1 cellular context compared by ENCODE assay signal in the genomic region with DNA sequence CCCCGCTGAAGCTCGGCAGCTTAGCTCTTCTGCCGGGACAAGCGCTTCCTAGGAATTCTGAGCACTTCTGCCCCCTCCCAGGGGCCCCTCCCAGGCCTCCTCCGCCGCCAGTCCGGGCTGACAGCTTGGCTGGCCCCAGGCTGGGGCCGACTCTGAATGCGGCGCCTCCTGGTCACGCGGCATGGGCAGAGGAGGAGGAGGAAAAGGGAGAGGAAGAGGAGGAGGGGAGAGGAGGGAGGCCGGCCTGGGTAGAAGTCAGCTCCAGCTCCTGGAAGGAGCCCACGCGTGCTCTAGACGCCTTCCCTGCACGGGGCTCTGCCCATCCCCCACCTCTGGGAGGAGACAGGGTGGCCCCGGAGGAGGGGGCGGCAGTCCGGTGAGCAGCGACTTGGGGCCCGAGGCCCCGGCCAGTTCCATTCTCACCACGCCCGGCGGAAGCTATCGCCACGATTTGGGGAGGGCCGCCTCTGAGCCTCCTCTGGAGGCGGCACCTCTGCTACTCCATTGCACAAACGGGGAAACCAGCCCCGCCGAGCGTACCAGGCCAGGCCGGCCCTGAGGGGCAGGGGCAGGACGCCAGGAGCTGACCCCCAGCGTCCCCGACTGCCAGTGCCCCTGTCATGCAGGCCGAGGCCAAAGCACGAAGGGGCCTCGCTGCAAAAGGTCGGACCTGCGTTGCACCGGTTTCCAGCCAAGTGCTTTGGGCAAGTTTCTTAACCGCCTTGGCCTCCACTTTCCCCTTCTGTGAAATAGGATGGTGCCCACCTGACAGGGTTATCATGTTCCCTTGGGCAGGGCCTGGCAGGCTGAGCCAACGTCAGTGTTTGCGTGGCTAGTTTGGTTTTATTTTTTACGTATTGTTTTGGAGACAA.
TF ChIP-seq lines count a peak whose summit lies in the region.

No MANE protein-coding gene starts in this region.

TF ChIP-seq in HepG2, 621 proteins besides CTCF, POLR2A, EP300 and RAD21 (continued from another document):
- TF ChIP-seq JUND (CRISPR knock-in tag; IDR thresholded peaks at IDR 0.05) = no peak
- TF ChIP-seq SP4 (CRISPR knock-in tag; IDR thresholded peaks at IDR 0.05) = no peak
- 0 out of 2 replicates have a peak, but pooled peaks have one; percentile 8 for TF ChIP-seq ZNF543 (CRISPR knock-in tag; IDR thresholded peaks at IDR 0.05)
- TF ChIP-seq KDM2A (CRISPR knock-in tag; IDR thresholded peaks at IDR 0.05; ENCODE audit: borderline replicate concordance, low read depth) = no peak
- no peak for TF ChIP-seq ZNF788 (CRISPR knock-in tag; IDR thresholded peaks at IDR 0.05; ENCODE audit: borderline replicate concordance)
- no peak for TF ChIP-seq DNMT1 (CRISPR knock-in tag; IDR thresholded peaks at IDR 0.05)
- TF ChIP-seq TOE1 (CRISPR knock-in tag; IDR thresholded peaks at IDR 0.05) = no peak
- no peak for TF ChIP-seq SP2 (CRISPR knock-in tag; IDR thresholded peaks at IDR 0.05)
- TF ChIP-seq, protein P1, sequence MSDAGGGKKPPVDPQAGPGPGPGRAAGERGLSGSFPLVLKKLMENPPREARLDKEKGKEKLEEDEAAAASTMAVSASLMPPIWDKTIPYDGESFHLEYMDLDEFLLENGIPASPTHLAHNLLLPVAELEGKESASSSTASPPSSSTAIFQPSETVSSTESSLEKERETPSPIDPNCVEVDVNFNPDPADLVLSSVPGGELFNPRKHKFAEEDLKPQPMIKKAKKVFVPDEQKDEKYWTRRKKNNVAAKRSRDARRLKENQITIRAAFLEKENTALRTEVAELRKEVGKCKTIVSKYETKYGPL (CRISPR knock-in tag; IDR thresholded peaks at IDR 0.05) = no peak
- no peak for TF ChIP-seq ZNF672 (CRISPR knock-in tag; IDR thresholded peaks at IDR 0.05)
- no peak for TF ChIP-seq CBFB (CRISPR knock-in tag; IDR thresholded peaks at IDR 0.05)
- no peak for TF ChIP-seq LCORL (IDR thresholded peaks at IDR 0.05)
- TF ChIP-seq LCORL (CRISPR knock-in tag; IDR thresholded peaks at IDR 0.05) = peak; percentile 25; the same call in 1 of the 2 replicates
- TF ChIP-seq SP1 (IDR thresholded peaks at IDR 0.05) = no peak
- TF ChIP-seq SP1 (CRISPR knock-in tag; IDR thresholded peaks at IDR 0.05) = no peak
- no peak for TF ChIP-seq BORCS8-MEF2B (CRISPR knock-in tag; IDR thresholded peaks at IDR 0.05)
- no peak for TF ChIP-seq RBM39 (IDR thresholded peaks at IDR 0.05; ENCODE audit: low read depth, low read length, poor library complexity, severe bottlenecking)
- TF ChIP-seq ZNF607 (CRISPR knock-in tag; IDR thresholded peaks at IDR 0.05; ENCODE audit: borderline replicate concordance) = no peak
- TF ChIP-seq HES4 (CRISPR knock-in tag; IDR thresholded peaks at IDR 0.05; ENCODE audit: borderline replicate concordance) = no peak
- TF ChIP-seq, protein P2, sequence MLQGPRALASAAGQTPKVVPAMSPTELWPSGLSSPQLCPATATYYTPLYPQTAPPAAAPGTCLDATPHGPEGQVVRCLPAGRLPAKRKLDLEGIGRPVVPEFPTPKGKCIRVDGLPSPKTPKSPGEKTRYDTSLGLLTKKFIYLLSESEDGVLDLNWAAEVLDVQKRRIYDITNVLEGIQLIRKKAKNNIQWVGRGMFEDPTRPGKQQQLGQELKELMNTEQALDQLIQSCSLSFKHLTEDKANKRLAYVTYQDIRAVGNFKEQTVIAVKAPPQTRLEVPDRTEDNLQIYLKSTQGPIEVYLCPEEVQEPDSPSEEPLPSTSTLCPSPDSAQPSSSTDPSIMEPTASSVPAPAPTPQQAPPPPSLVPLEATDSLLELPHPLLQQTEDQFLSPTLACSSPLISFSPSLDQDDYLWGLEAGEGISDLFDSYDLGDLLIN (CRISPR knock-in tag; IDR thresholded peaks at IDR 0.05; ENCODE audit: borderline replicate concordance) = no peak
- TF ChIP-seq, protein P3, sequence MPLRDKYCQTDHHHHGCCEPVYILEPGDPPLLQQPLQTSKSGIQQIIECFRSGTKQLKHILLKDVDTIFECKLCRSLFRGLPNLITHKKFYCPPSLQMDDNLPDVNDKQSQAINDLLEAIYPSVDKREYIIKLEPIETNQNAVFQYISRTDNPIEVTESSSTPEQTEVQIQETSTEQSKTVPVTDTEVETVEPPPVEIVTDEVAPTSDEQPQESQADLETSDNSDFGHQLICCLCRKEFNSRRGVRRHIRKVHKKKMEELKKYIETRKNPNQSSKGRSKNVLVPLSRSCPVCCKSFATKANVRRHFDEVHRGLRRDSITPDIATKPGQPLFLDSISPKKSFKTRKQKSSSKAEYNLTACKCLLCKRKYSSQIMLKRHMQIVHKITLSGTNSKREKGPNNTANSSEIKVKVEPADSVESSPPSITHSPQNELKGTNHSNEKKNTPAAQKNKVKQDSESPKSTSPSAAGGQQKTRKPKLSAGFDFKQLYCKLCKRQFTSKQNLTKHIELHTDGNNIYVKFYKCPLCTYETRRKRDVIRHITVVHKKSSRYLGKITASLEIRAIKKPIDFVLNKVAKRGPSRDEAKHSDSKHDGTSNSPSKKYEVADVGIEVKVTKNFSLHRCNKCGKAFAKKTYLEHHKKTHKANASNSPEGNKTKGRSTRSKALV (CRISPR knock-in tag; IDR thresholded peaks at IDR 0.05) = no peak
- no peak for TF ChIP-seq ZNF7 (CRISPR knock-in tag; IDR thresholded peaks at IDR 0.05)
- TF ChIP-seq ZNF251 (CRISPR knock-in tag; IDR thresholded peaks at IDR 0.05) = no peak
- TF ChIP-seq, protein P4, sequence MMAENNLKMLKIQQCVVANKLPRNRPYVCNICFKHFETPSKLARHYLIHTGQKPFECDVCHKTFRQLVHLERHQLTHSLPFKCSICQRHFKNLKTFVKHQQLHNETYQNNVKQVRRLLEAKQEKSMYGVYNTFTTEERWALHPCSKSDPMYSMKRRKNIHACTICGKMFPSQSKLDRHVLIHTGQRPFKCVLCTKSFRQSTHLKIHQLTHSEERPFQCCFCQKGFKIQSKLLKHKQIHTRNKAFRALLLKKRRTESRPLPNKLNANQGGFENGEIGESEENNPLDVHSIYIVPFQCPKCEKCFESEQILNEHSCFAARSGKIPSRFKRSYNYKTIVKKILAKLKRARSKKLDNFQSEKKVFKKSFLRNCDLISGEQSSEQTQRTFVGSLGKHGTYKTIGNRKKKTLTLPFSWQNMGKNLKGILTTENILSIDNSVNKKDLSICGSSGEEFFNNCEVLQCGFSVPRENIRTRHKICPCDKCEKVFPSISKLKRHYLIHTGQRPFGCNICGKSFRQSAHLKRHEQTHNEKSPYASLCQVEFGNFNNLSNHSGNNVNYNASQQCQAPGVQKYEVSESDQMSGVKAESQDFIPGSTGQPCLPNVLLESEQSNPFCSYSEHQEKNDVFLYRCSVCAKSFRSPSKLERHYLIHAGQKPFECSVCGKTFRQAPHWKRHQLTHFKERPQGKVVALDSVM (CRISPR knock-in tag; IDR thresholded peaks at IDR 0.05) = no peak
- TF ChIP-seq, protein P5, sequence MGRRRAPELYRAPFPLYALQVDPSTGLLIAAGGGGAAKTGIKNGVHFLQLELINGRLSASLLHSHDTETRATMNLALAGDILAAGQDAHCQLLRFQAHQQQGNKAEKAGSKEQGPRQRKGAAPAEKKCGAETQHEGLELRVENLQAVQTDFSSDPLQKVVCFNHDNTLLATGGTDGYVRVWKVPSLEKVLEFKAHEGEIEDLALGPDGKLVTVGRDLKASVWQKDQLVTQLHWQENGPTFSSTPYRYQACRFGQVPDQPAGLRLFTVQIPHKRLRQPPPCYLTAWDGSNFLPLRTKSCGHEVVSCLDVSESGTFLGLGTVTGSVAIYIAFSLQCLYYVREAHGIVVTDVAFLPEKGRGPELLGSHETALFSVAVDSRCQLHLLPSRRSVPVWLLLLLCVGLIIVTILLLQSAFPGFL (CRISPR knock-in tag; IDR thresholded peaks at IDR 0.05) = no peak
- TF ChIP-seq ZNF549 (CRISPR knock-in tag; IDR thresholded peaks at IDR 0.05) = no peak
- TF ChIP-seq AKAP8 (CRISPR knock-in tag; IDR thresholded peaks at IDR 0.05) = no peak; the same call in 1 of the 2 replicates
- TF ChIP-seq ZNF335 (CRISPR knock-in tag; IDR thresholded peaks at IDR 0.05) = no peak
- TF ChIP-seq ZFX (CRISPR knock-in tag; IDR thresholded peaks at IDR 0.05; ENCODE audit: low read depth) = peak; percentile 25; the same call in 1 of the 2 replicates
- TF ChIP-seq DR1 (CRISPR knock-in tag; IDR thresholded peaks at IDR 0.05) = no peak
- TF ChIP-seq POGZ (CRISPR knock-in tag; IDR thresholded peaks at IDR 0.05) = no peak
- TF ChIP-seq DNMT3B (CRISPR knock-in tag; conservative IDR thresholded peaks at IDR 0.05) = no peak
- no peak for TF ChIP-seq ZNF773 (CRISPR knock-in tag; IDR thresholded peaks at IDR 0.05; ENCODE audit: borderline replicate concordance)
- TF ChIP-seq, protein P6, sequence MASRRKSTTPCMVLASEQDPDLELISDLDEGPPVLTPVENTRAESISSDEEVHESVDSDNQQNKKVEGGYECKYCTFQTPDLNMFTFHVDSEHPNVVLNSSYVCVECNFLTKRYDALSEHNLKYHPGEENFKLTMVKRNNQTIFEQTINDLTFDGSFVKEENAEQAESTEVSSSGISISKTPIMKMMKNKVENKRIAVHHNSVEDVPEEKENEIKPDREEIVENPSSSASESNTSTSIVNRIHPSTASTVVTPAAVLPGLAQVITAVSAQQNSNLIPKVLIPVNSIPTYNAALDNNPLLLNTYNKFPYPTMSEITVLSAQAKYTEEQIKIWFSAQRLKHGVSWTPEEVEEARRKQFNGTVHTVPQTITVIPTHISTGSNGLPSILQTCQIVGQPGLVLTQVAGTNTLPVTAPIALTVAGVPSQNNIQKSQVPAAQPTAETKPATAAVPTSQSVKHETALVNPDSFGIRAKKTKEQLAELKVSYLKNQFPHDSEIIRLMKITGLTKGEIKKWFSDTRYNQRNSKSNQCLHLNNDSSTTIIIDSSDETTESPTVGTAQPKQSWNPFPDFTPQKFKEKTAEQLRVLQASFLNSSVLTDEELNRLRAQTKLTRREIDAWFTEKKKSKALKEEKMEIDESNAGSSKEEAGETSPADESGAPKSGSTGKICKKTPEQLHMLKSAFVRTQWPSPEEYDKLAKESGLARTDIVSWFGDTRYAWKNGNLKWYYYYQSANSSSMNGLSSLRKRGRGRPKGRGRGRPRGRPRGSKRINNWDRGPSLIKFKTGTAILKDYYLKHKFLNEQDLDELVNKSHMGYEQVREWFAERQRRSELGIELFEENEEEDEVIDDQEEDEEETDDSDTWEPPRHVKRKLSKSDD (CRISPR knock-in tag; IDR thresholded peaks at IDR 0.05; ENCODE audit: low read depth) = no peak
- 0 out of 2 replicates have a peak, but pooled peaks have one; percentile 10 for TF ChIP-seq MAZ (IDR thresholded peaks at IDR 0.05; ENCODE audit: borderline replicate concordance, low read depth, low read length)
- no peak for TF ChIP-seq MAZ (CRISPR knock-in tag; IDR thresholded peaks at IDR 0.05; ENCODE audit: low read depth)
- TF ChIP-seq ARHGAP35 (CRISPR knock-in tag; IDR thresholded peaks at IDR 0.05; ENCODE audit: borderline replicate concordance) = no peak
- TF ChIP-seq, protein P7, sequence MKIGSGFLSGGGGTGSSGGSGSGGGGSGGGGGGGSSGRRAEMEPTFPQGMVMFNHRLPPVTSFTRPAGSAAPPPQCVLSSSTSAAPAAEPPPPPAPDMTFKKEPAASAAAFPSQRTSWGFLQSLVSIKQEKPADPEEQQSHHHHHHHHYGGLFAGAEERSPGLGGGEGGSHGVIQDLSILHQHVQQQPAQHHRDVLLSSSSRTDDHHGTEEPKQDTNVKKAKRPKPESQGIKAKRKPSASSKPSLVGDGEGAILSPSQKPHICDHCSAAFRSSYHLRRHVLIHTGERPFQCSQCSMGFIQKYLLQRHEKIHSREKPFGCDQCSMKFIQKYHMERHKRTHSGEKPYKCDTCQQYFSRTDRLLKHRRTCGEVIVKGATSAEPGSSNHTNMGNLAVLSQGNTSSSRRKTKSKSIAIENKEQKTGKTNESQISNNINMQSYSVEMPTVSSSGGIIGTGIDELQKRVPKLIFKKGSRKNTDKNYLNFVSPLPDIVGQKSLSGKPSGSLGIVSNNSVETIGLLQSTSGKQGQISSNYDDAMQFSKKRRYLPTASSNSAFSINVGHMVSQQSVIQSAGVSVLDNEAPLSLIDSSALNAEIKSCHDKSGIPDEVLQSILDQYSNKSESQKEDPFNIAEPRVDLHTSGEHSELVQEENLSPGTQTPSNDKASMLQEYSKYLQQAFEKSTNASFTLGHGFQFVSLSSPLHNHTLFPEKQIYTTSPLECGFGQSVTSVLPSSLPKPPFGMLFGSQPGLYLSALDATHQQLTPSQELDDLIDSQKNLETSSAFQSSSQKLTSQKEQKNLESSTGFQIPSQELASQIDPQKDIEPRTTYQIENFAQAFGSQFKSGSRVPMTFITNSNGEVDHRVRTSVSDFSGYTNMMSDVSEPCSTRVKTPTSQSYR (CRISPR knock-in tag; IDR thresholded peaks at IDR 0.05; ENCODE audit: borderline replicate concordance) = peak; percentile 65; the same call in 1 of the 2 replicates
- no peak for TF ChIP-seq ZNF761 (CRISPR knock-in tag; conservative IDR thresholded peaks at IDR 0.05)
- TF ChIP-seq, protein P8, sequence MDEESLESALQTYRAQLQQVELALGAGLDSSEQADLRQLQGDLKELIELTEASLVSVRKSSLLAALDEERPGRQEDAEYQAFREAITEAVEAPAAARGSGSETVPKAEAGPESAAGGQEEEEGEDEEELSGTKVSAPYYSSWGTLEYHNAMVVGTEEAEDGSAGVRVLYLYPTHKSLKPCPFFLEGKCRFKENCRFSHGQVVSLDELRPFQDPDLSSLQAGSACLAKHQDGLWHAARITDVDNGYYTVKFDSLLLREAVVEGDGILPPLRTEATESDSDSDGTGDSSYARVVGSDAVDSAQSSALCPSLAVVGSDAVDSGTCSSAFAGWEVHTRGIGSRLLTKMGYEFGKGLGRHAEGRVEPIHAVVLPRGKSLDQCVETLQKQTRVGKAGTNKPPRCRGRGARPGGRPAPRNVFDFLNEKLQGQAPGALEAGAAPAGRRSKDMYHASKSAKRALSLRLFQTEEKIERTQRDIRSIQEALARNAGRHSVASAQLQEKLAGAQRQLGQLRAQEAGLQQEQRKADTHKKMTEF (CRISPR knock-in tag; IDR thresholded peaks at IDR 0.05) = no peak
- no peak for TF ChIP-seq ZNF713 (CRISPR knock-in tag; IDR thresholded peaks at IDR 0.05)
- TF ChIP-seq KMT2B (CRISPR knock-in tag; IDR thresholded peaks at IDR 0.05) = 0 out of 2 replicates have a peak, but pooled peaks have one; percentile 25
- TF ChIP-seq SNAPC2 (CRISPR knock-in tag; IDR thresholded peaks at IDR 0.05) = no peak
